In the genomic region with DNA sequence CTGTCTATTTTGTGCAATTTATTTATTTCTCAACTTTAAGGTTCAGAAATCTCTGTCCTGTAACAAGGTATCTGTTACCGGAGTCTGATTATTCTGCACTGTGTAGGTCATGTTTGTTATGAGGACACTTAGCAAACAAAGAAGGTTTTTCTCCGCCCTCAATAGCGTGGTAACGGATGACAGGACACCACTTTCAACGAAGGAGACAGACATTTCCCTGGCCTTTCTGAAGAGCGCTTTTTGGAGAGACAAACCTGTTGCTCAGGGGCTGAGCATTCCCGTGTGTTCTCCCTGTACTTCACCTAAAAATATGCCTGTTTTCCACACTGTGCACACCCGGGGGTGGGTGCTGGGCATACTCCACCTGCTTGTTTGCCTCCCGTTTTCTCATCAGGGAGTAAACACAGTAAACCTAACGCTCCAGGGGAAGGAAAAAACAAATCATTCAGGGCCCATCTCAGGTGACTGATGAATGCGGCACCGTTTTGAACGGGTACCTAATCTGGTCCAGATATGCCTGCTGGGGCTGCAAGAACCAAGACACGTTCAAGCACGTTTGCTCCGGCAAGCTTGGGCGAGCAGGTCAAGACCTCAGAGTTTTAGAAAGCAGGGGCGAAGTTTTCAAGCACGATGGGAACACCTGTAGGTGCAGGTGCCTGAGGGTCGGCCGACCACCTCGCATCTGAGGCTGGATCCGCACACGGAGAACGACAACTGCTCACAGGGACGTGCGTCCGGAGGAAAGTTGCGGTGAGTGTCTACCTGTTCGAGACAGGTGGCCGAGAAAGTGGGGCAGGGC, we compare ENCODE assay signal across 8 cellular contexts. TPM values are rescaled to one million over a fixed set of nuclear protein-coding genes. Genes with fewer than 3 reads are reported as not detected.
DNase-seq lines count a peak whose midpoint lies in the region; ATAC-seq and TF ChIP-seq lines count a peak whose summit lies in the region.

No MANE protein-coding gene starts in this region.

- H3K27me3 ChIP-seq in mononuclear cell (ENCODE audit: insufficient read depth, low read length), result no peaks in the 10 kb centered on the region
- no peaks in the 10 kb centered on the region for H3K27me3 ChIP-seq in aorta (ENCODE audit: control insufficient read depth in 1 of 2, insufficient read depth in 2 of 2, low read length in 1 of 2)

- ATAC-seq in aorta (ENCODE audit: low FRiP score) (no peak), GM19035 (IDR thresholded peaks at IDR 0.05; ENCODE audit: unreplicated experiment) (no peak), GM18909 (IDR thresholded peaks at IDR 0.05; ENCODE audit: poor library complexity, unreplicated experiment) (no peak)

- DNase-seq in activated effector memory CD4-positive, alpha-beta T cell treated with anti-CD3 and anti-CD28 coated beads, Interleukin-2, amount 50 U/mL, for 16 hours, result peak; percentile 67
- DNase-seq in activated effector memory CD4-positive, alpha-beta T cell treated with Interleukin-2 at 50 U/mL for 16 hours, result no peak
- DNase-seq in NCI-H69 (lab: John Stamatoyannopoulos, UW), result peak; percentile 78
- no peak for DNase-seq in choroid plexus epithelial cell (ENCODE audit: low read depth)
- DNase-seq in aorta, result no peak

- H3K9me3 ChIP-seq in mononuclear cell (ENCODE audit: low read depth, low read length) (no peaks in the 10 kb centered on the region), aorta (ENCODE audit: control insufficient read depth, low read length) (no peaks in the 10 kb centered on the region)

- TF ChIP-seq CTCF in choroid plexus epithelial cell (conservative IDR thresholded peaks at IDR 0.05; ENCODE audit: low read depth, low read length), result no peak

- H3K27ac ChIP-seq in aorta (ENCODE audit: low read depth in 1 of 2, low read length in 2 of 2), result no peak overlapping the region

- 19 to 22% methylated on average over 31 of the region's 31 CpGs for WGBS in aorta, 2 donors

- H3K4me3 ChIP-seq in choroid plexus epithelial cell (ENCODE audit: low read depth, low read length) (peak overlapping the region; percentile 56), mononuclear cell (ENCODE audit: low read length) (peak overlapping the region; percentile 63), aorta (ENCODE audit: low read length in 2 of 2) (peak overlapping the region; percentile 60 to 67)

- no peaks in the 10 kb centered on the region for H3K36me3 ChIP-seq in aorta (ENCODE audit: control insufficient read depth in 1 of 2, insufficient read depth in 2 of 2, low read length in 1 of 2)

- H3K4me1 ChIP-seq in mononuclear cell (ENCODE audit: insufficient read depth, low read length), result peaks cover 28% of the 10 kb centered on the region
- H3K4me1 ChIP-seq in aorta (ENCODE audit: control insufficient read depth in 1 of 2, insufficient read depth in 2 of 2, low read length in 2 of 2), result no peaks in the 10 kb centered on the region

- intact Hi-C loops in aorta (cut with DNase I), result no loop called here

RNA-seq across cellular contexts. Expression of a gene that starts 0.9 kb away (rescaled TPM):
- total RNA-seq in mononuclear cell (14.7 TPM), aorta (1 to 10 TPM; 6.5 to 9.7 TPM)
- 1 to 10 TPM in 1 of 2 donors, under 1 TPM in 1; 0.56 to 1.8 TPM for polyA plus RNA-seq in aorta

Comparison
In these comparisons a context has a peak if more than half of its experiments do, and no peak if none do; other contexts are left out.
1. DNase-seq: peak in activated effector memory CD4-positive, alpha-beta T cell treated with anti-CD3 and anti-CD28 coated beads, Interleukin-2, amount 50 U/mL, for 16 hours (single experiment) and NCI-H69 (single experiment); none in activated effector memory CD4-positive, alpha-beta T cell treated with Interleukin-2 at 50 U/mL for 16 hours (single experiment), choroid plexus epithelial cell (single experiment) and aorta (0 of 2).
2. Peak in every context shown above with its lines, with median percentiles within 50 percentile points of each other: H3K4me3 ChIP-seq.